ENCODE assay signal across 9 cellular contexts in genomic region chr20:16803965-16804792, GRCh38. TPM values are rescaled to one million over a fixed set of nuclear protein-coding genes. Genes with fewer than 3 reads are reported as not detected.
DNase-seq lines count a peak whose midpoint lies in the region; ATAC-seq and TF ChIP-seq lines count a peak whose summit lies in the region.
"Had no signal": no experiment of that assay in that cellular context is flagged by ENCODE, and none has a peak within 500 bp of the region (broad histone marks: within the 10 kb centered on the region; RNA-seq: fewer than 3 reads in every experiment).

No MANE protein-coding gene starts in this region.

- H3K27me3 ChIP-seq in CD4-positive, alpha-beta T cell (ENCODE audit: control insufficient read depth, insufficient read depth, low read length): peaks cover 33% of the 10 kb centered on the region
- H3K27me3 ChIP-seq in liver (ENCODE audit: control insufficient read depth in 4 of 4, insufficient read depth in 4 of 4, low read length in 3 of 4): peaks cover 0 to 14% (median 0%) of the 10 kb centered on the region in 4 donors

- no peaks in the 10 kb centered on the region for H3K36me3 ChIP-seq in liver (ENCODE audit: control insufficient read depth in 4 of 4, insufficient read depth in 3 of 4, low read depth in 1 of 4, low read length in 3 of 4)

- no peak overlapping the region for H3K9ac ChIP-seq in liver (ENCODE audit: low read depth in 1 of 2, low read length in 2 of 2)

- intact Hi-C loops in CD4-positive, alpha-beta T cell (cut with DNase I, micrococcal nuclease): loop anchor here (2.0 to 10.0 kb wide), 5 partner anchors 627 to 1473 kb away; no protein-coding TSS in a partner anchor

- peak; percentile 68 for TF ChIP-seq CTCF in CD4-positive, alpha-beta T cell (IDR thresholded peaks at IDR 0.05)
- peak; percentile 60 for TF ChIP-seq CTCF in GM20000 (IDR thresholded peaks at IDR 0.05; ENCODE audit: extremely low read depth, missing control alignments)
- peak; percentile 84 for TF ChIP-seq CTCF in liver (IDR thresholded peaks at IDR 0.05; ENCODE audit: low read depth, low read length, missing input control)

- TF ChIP-seq RAD21 in liver (IDR thresholded peaks at IDR 0.05): peak; percentile 87

- no peak for ATAC-seq in CD4-positive, alpha-beta T cell (ENCODE audit: poor library complexity)
- ATAC-seq in stimulated activated naive B cell treated with anti-CD40 and anti-IgM and Interleukin-4, amounts not matched to agents 10 μg/mL and 1 μg/mL and 100 μg/mL, for 72 hours (replicated peaks): peak; percentile 44 to 58
- ATAC-seq in GM18867 (IDR thresholded peaks at IDR 0.05; ENCODE audit: unreplicated experiment): no peak

- POLR2A ChIA-PET in CD4-positive, alpha-beta T cell (lab: Charles Lee): no interaction called here

- no peaks in the 10 kb centered on the region for H3K9me3 ChIP-seq in CD4-positive, alpha-beta T cell (ENCODE audit: control insufficient read depth, low read length)
- H3K9me3 ChIP-seq in liver (ENCODE audit: control insufficient read depth in 4 of 4, low read length in 3 of 4): no peaks in the 10 kb centered on the region

- no peak overlapping the region for H3K4me3 Mint-ChIP-seq in CD4-positive, alpha-beta T cell
- H3K4me3 Mint-ChIP-seq in stimulated activated naive B cell treated with anti-CD40 and anti-IgM and Interleukin-4, amounts not matched to agents 10 μg/mL and 1 μg/mL and 100 μg/mL, for 72 hours: no peak overlapping the region

- 17% methylated on average over 14 of the region's 14 CpGs for WGBS in liver

- no peaks in the 10 kb centered on the region for H3K9me3 Mint-ChIP-seq in CD4-positive, alpha-beta T cell
- H3K9me3 Mint-ChIP-seq in stimulated activated naive B cell treated with anti-CD40 and anti-IgM and Interleukin-4, amounts not matched to agents 10 μg/mL and 1 μg/mL and 100 μg/mL, for 72 hours: no peaks in the 10 kb centered on the region

- no peak overlapping the region for H3K27ac ChIP-seq in CD4-positive, alpha-beta T cell (ENCODE audit: low read depth, low read length)
- H3K27ac ChIP-seq in liver (ENCODE audit: low read depth in 1 of 2, low read length in 2 of 2): no peak overlapping the region

- no peak overlapping the region for H3K4me3 ChIP-seq in liver (ENCODE audit: low read depth in 1 of 3, low read length in 3 of 3)

- CTCF ChIA-PET in CD4-positive, alpha-beta T cell (lab: Charles Lee): interaction anchor here (0.8 to 1.4 kb wide), 3 partner anchors 9 to 627 kb away, joined by 3 to 6 read pairs (median 3); no protein-coding TSS in a partner anchor

- peaks cover 72% of the 10 kb centered on the region for H3K27me3 Mint-ChIP-seq in CD4-positive, alpha-beta T cell
- peaks cover 50 to 52% of the 10 kb centered on the region in 2 donors for H3K27me3 Mint-ChIP-seq in stimulated activated naive B cell treated with anti-CD40 and anti-IgM and Interleukin-4, amounts not matched to agents 10 μg/mL and 1 μg/mL and 100 μg/mL, for 72 hours

- no peaks in the 10 kb centered on the region for H3K4me1 ChIP-seq in liver (ENCODE audit: control insufficient read depth in 4 of 4, insufficient read depth in 4 of 4, low read length in 3 of 4)

- H3K4me1 Mint-ChIP-seq in CD4-positive, alpha-beta T cell (ENCODE audit: low read depth): no peaks in the 10 kb centered on the region
- H3K4me1 Mint-ChIP-seq in stimulated activated naive B cell treated with anti-CD40 and anti-IgM and Interleukin-4, amounts not matched to agents 10 μg/mL and 1 μg/mL and 100 μg/mL, for 72 hours: peaks cover 0 to 5% of the 10 kb centered on the region in 2 donors

- no peak overlapping the region for H3K27ac Mint-ChIP-seq in CD4-positive, alpha-beta T cell
- H3K27ac Mint-ChIP-seq in stimulated activated naive B cell treated with anti-CD40 and anti-IgM and Interleukin-4, amounts not matched to agents 10 μg/mL and 1 μg/mL and 100 μg/mL, for 72 hours: no peak overlapping the region
- H3K27ac Mint-ChIP-seq: naive B cell had no signal

- DNase-seq in CD4-positive, alpha-beta T cell: peak in 6 of 10 experiments; percentile 3 to 38 (median 8)
- DNase-seq in GM20000 (ENCODE audit: low spot score) (peak; percentile 46), NCI-H1436 (lab: John Stamatoyannopoulos, UW) (peak; percentile 51), UCSD-AML1 (lab: John Stamatoyannopoulos, UW; ENCODE audit: unreplicated experiment) (peak; percentile 51), cerebellum (ENCODE audit: low spot score) (peak; percentile 60)
- DNase-seq in stimulated activated naive B cell treated with anti-CD40 and anti-IgM and Interleukin-4, amounts not matched to agents 10 μg/mL and 1 μg/mL and 100 μg/mL, for 72 hours: peak; percentile 14
- DNase-seq: naive B cell had no signal

- no peaks in the 10 kb centered on the region for H3K36me3 Mint-ChIP-seq in CD4-positive, alpha-beta T cell (ENCODE audit: low read depth)
- H3K36me3 Mint-ChIP-seq in stimulated activated naive B cell treated with anti-CD40 and anti-IgM and Interleukin-4, amounts not matched to agents 10 μg/mL and 1 μg/mL and 100 μg/mL, for 72 hours: no peaks in the 10 kb centered on the region
- H3K36me3 Mint-ChIP-seq: naive B cell had no signal

TF ChIP-seq in liver, 16 proteins besides CTCF, POLR2A, EP300 and RAD21:
- TF ChIP-seq ATF3 (IDR thresholded peaks at IDR 0.05) (no peak), EGR1 (IDR thresholded peaks at IDR 0.05; ENCODE audit: low read depth in 2 of 2) (no peak), RXRA (IDR thresholded peaks at IDR 0.05) (no peak), NR2F2 (IDR thresholded peaks at IDR 0.05) (no peak), FOXA2 (IDR thresholded peaks at IDR 0.05) (no peak), HNF4A (conservative IDR thresholded peaks at IDR 0.05) (no peak), YY1 (IDR thresholded peaks at IDR 0.05) (no peak), JUND (IDR thresholded peaks at IDR 0.05) (no peak), FOXA1 (IDR thresholded peaks at IDR 0.05) (no peak), HNF4G (IDR thresholded peaks at IDR 0.05) (no peak), TAF1 (conservative IDR thresholded peaks at IDR 0.05) (no peak)
- TF ChIP-seq, protein P1, sequence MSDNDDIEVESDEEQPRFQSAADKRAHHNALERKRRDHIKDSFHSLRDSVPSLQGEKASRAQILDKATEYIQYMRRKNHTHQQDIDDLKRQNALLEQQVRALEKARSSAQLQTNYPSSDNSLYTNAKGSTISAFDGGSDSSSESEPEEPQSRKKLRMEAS (IDR thresholded peaks at IDR 0.05): no peak
- TF ChIP-seq, protein P2, sequence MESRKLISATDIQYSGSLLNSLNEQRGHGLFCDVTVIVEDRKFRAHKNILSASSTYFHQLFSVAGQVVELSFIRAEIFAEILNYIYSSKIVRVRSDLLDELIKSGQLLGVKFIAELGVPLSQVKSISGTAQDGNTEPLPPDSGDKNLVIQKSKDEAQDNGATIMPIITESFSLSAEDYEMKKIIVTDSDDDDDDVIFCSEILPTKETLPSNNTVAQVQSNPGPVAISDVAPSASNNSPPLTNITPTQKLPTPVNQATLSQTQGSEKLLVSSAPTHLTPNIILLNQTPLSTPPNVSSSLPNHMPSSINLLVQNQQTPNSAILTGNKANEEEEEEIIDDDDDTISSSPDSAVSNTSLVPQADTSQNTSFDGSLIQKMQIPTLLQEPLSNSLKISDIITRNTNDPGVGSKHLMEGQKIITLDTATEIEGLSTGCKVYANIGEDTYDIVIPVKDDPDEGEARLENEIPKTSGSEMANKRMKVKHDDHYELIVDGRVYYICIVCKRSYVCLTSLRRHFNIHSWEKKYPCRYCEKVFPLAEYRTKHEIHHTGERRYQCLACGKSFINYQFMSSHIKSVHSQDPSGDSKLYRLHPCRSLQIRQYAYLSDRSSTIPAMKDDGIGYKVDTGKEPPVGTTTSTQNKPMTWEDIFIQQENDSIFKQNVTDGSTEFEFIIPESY (IDR thresholded peaks at IDR 0.05): no peak
- TF ChIP-seq, protein P3, sequence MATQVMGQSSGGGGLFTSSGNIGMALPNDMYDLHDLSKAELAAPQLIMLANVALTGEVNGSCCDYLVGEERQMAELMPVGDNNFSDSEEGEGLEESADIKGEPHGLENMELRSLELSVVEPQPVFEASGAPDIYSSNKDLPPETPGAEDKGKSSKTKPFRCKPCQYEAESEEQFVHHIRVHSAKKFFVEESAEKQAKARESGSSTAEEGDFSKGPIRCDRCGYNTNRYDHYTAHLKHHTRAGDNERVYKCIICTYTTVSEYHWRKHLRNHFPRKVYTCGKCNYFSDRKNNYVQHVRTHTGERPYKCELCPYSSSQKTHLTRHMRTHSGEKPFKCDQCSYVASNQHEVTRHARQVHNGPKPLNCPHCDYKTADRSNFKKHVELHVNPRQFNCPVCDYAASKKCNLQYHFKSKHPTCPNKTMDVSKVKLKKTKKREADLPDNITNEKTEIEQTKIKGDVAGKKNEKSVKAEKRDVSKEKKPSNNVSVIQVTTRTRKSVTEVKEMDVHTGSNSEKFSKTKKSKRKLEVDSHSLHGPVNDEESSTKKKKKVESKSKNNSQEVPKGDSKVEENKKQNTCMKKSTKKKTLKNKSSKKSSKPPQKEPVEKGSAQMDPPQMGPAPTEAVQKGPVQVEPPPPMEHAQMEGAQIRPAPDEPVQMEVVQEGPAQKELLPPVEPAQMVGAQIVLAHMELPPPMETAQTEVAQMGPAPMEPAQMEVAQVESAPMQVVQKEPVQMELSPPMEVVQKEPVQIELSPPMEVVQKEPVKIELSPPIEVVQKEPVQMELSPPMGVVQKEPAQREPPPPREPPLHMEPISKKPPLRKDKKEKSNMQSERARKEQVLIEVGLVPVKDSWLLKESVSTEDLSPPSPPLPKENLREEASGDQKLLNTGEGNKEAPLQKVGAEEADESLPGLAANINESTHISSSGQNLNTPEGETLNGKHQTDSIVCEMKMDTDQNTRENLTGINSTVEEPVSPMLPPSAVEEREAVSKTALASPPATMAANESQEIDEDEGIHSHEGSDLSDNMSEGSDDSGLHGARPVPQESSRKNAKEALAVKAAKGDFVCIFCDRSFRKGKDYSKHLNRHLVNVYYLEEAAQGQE (IDR thresholded peaks at IDR 0.05): no peak

RNA-seq across cellular contexts. Expression of gene OTOR, which starts 56.0 kb away (rescaled TPM):
- total RNA-seq in CD4-positive, alpha-beta T cell: not detected
- not detected for total RNA-seq in cerebellum
- total RNA-seq in liver: not detected
- not detected for polyA plus RNA-seq in liver

Comparison
In these comparisons a context has a peak if more than half of its experiments do, and no peak if none do; other contexts are left out.
1. ATAC-seq: peak in stimulated activated naive B cell treated with anti-CD40 and anti-IgM and Interleukin-4, amounts not matched to agents 10 μg/mL and 1 μg/mL and 100 μg/mL, for 72 hours (2 of 2); none in CD4-positive, alpha-beta T cell (single experiment) and GM18867 (single experiment).
2. DNase-seq: peak in every context shown above with its lines; median percentile 60 in cerebellum; 51 in NCI-H1436; 51 in UCSD-AML1; 46 in GM20000; 14 in stimulated activated naive B cell treated with anti-CD40 and anti-IgM and Interleukin-4, amounts not matched to agents 10 μg/mL and 1 μg/mL and 100 μg/mL, for 72 hours; 8 in CD4-positive, alpha-beta T cell.
3. Peak in every context shown above with its lines, with median percentiles within 50 percentile points of each other: CTCF ChIP-seq.